In the genomic region with DNA sequence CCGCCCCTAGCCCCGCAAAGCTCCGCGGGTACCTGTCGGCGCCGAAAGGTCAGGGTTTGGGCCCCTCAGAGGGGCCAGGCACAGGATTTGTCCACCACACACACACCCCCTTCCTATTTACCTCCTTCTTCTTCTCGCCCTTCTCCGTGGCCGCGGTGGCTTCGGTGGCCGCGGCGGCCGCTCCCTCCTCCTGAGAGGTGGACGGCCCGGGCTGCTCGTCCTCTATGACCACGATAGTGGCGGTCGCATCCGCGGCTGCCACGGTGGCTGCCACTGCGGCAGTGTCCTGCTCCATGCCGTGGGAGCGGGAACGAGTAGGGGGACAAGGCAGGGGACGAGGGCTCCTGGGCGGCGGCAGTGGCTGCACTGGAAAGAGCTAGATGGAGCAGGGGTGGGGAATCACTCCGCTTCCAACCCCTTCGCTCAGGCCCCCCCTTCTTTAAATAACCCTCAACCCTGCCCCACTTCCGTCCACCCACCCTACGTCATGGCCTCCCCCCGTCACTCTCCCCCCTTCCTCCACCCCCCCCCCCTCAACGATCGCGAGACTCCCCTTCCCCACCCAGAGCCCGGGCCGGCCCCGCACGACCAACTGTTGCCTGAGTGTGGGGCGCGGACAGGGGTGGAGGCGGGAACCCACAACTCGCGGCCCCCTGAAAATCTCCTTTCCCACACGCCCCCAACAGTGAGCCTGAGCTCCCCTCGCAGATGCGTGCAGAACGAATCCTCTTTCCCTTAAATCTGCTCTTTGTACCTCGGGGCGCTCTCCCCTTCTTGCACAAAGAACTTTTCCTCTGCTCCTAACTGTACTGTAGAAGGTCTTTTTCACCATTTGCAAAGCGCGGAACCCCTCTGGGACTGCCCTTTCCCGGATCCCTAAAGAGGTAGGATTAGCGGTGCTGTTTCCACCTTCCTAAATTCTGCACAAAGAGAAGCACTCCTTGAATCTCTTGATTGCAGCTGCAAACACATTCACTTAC, we compare ENCODE assay signal across 8 cellular contexts. TPM values are rescaled to one million over a fixed set of nuclear protein-coding genes. Genes with fewer than 3 reads are reported as not detected.
A peak's percentile ranks its signal among the peaks of the same experiment; 100 is the strongest.
DNase-seq lines count a peak whose midpoint lies in the region; ATAC-seq and TF ChIP-seq lines count a peak whose summit lies in the region.

TSS of gene SMARCA1 (minus strand) at position 415 of the 980 bp plus-strand sequence. CDS start at position 295, 120 bp downstream.

- H3K4me1 ChIP-seq in CD8-positive, alpha-beta T cell (ENCODE audit: insufficient read depth, low read length): no peaks in the 10 kb centered on the region
- no peaks in the 10 kb centered on the region for H3K4me1 ChIP-seq in uterus

- peak within 1 kb of the TSS; percentile 86 for H3K4me3 Mint-ChIP-seq in CD8-positive, alpha-beta T cell
- H3K4me3 Mint-ChIP-seq in IgD-negative memory B cell: peak within 1 kb of the TSS; percentile 70 to 88 (median 76)
- H3K4me3 Mint-ChIP-seq in activated T-helper 1 cell treated with anti-CD3 and anti-CD28 coated beads, Interleukin-12 subunit alpha, Interleukin-12 subunit beta, Interleukin-2, Interleukin-4 antibody, amounts not matched to agents 30 ng/mL and 10 ng/mL and 1 ng/mL, durations not matched to agents 14 hours and 24 hours and 36 hours: peak within 1 kb of the TSS; percentile 75

- H3K27me3 Mint-ChIP-seq in CD8-positive, alpha-beta T cell (ENCODE audit: low read depth): peaks cover 2% of the 10 kb centered on the region
- peaks cover 7% of the 10 kb centered on the region for H3K27me3 Mint-ChIP-seq in IgD-negative memory B cell
- H3K27me3 Mint-ChIP-seq in activated T-helper 1 cell treated with anti-CD3 and anti-CD28 coated beads, Interleukin-12 subunit alpha, Interleukin-12 subunit beta, Interleukin-2, Interleukin-4 antibody, amounts not matched to agents 30 ng/mL and 10 ng/mL and 1 ng/mL, durations not matched to agents 14 hours and 24 hours and 36 hours (ENCODE audit: insufficient read depth): peaks cover 28% of the 10 kb centered on the region

- TF ChIP-seq CTCF in CD8-positive, alpha-beta T cell (IDR thresholded peaks at IDR 0.05): no peak
- no peak for TF ChIP-seq CTCF in uterus (IDR thresholded peaks at IDR 0.05)

- H3K4me1 Mint-ChIP-seq in CD8-positive, alpha-beta T cell (ENCODE audit: low read depth): peaks cover 8% of the 10 kb centered on the region
- H3K4me1 Mint-ChIP-seq in IgD-negative memory B cell: peaks cover 0 to 3% (median 1%) of the 10 kb centered on the region in 3 donors
- H3K4me1 Mint-ChIP-seq in activated T-helper 1 cell treated with anti-CD3 and anti-CD28 coated beads, Interleukin-12 subunit alpha, Interleukin-12 subunit beta, Interleukin-2, Interleukin-4 antibody, amounts not matched to agents 30 ng/mL and 10 ng/mL and 1 ng/mL, durations not matched to agents 14 hours and 24 hours and 36 hours (ENCODE audit: low read depth): no peaks in the 10 kb centered on the region

- peak within 1 kb of the TSS; percentile 61 for H3K4me3 ChIP-seq in CD8-positive, alpha-beta T cell (ENCODE audit: low read depth, low read length)
- peak within 1 kb of the TSS; percentile 80 to 82 for H3K4me3 ChIP-seq in uterus

- no peaks in the 10 kb centered on the region for H3K36me3 ChIP-seq in CD8-positive, alpha-beta T cell (ENCODE audit: insufficient read depth, low read length)
- no peaks in the 10 kb centered on the region for H3K36me3 ChIP-seq in uterus

- H3K36me3 Mint-ChIP-seq in CD8-positive, alpha-beta T cell: no peaks in the 10 kb centered on the region
- H3K36me3 Mint-ChIP-seq in IgD-negative memory B cell: peaks cover 2% of the 10 kb centered on the region
- H3K36me3 Mint-ChIP-seq in activated T-helper 1 cell treated with anti-CD3 and anti-CD28 coated beads, Interleukin-12 subunit alpha, Interleukin-12 subunit beta, Interleukin-2, Interleukin-4 antibody, amounts not matched to agents 30 ng/mL and 10 ng/mL and 1 ng/mL, durations not matched to agents 14 hours and 24 hours and 36 hours (ENCODE audit: low read depth): no peaks in the 10 kb centered on the region

- no peaks in the 10 kb centered on the region for H3K27me3 ChIP-seq in CD8-positive, alpha-beta T cell (ENCODE audit: insufficient read depth, low read length)
- H3K27me3 ChIP-seq in uterus: peaks cover 0 to 7% of the 10 kb centered on the region in 2 donors

- CTCF ChIA-PET in CD8-positive, alpha-beta T cell (lab: Charles Lee): no interaction called here

- intact Hi-C loops in CD8-positive, alpha-beta T cell (cut with DNase I, micrococcal nuclease): no loop called here
- intact Hi-C loops in activated T-helper 1 cell treated with anti-CD3 and anti-CD28 coated beads, Interleukin-12 subunit alpha, Interleukin-12 subunit beta, Interleukin-2, Interleukin-4 antibody, amounts not matched to agents 30 ng/mL and 10 ng/mL and 1 ng/mL, durations not matched to agents 14 hours and 24 hours and 36 hours (cut with micrococcal nuclease): no loop called here
- intact Hi-C loops in uterus (cut with DNase I; ENCODE audit: low total_unique reads): no loop called here

- POLR2A ChIA-PET in CD8-positive, alpha-beta T cell (lab: Charles Lee): no interaction called here

- peak in 2 of 7 experiments; percentile 5 to 27 for DNase-seq in CD8-positive, alpha-beta T cell
- DNase-seq in activated T-helper 1 cell treated with anti-CD3 and anti-CD28 coated beads, Interleukin-12 subunit alpha, Interleukin-12 subunit beta, Interleukin-2, Interleukin-4 antibody, amounts not matched to agents 30 ng/mL and 10 ng/mL and 1 ng/mL, durations not matched to agents 14 hours and 24 hours and 36 hours (ENCODE audit: low spot score): no peak
- DNase-seq in fibroblast of the conjunctiva (ENCODE audit: low read depth): peak; percentile 37
- peak; percentile 49 for DNase-seq in myocyte (ENCODE audit: low read depth)
- peak; percentile 44 to 60 for DNase-seq in uterus
- no peak for DNase-seq in DMS153 treated with DMSO at 0.1 percent for 48 hours (lab: John Stamatoyannopoulos, UW; ENCODE audit: unreplicated experiment)

- peak; percentile 26 for ATAC-seq in CD8-positive, alpha-beta T cell
- ATAC-seq in HG03520 (IDR thresholded peaks at IDR 0.05; ENCODE audit: unreplicated experiment): no peak

- no peak within 1 kb of the TSS for H3K27ac ChIP-seq in CD8-positive, alpha-beta T cell (ENCODE audit: low read depth, low read length)
- peak within 1 kb of the TSS; percentile 90 to 91 for H3K27ac ChIP-seq in uterus

- peak within 1 kb of the TSS; percentile 62 for H3K27ac Mint-ChIP-seq in CD8-positive, alpha-beta T cell
- H3K27ac Mint-ChIP-seq in IgD-negative memory B cell: no peak within 1 kb of the TSS
- H3K27ac Mint-ChIP-seq in activated T-helper 1 cell treated with anti-CD3 and anti-CD28 coated beads, Interleukin-12 subunit alpha, Interleukin-12 subunit beta, Interleukin-2, Interleukin-4 antibody, amounts not matched to agents 30 ng/mL and 10 ng/mL and 1 ng/mL, durations not matched to agents 14 hours and 24 hours and 36 hours: no peak within 1 kb of the TSS

- H3K9me3 Mint-ChIP-seq in CD8-positive, alpha-beta T cell: no peaks in the 10 kb centered on the region
- peaks cover 0 to 4% (median 3%) of the 10 kb centered on the region in 3 donors for H3K9me3 Mint-ChIP-seq in IgD-negative memory B cell
- H3K9me3 Mint-ChIP-seq in activated T-helper 1 cell treated with anti-CD3 and anti-CD28 coated beads, Interleukin-12 subunit alpha, Interleukin-12 subunit beta, Interleukin-2, Interleukin-4 antibody, amounts not matched to agents 30 ng/mL and 10 ng/mL and 1 ng/mL, durations not matched to agents 14 hours and 24 hours and 36 hours: no peaks in the 10 kb centered on the region

- peak in 1 of 2 donors; percentile 49 for TF ChIP-seq POLR2A in uterus (IDR thresholded peaks at IDR 0.05)

- no peaks in the 10 kb centered on the region for H3K9me3 ChIP-seq in CD8-positive, alpha-beta T cell (ENCODE audit: low read length)
- no peaks in the 10 kb centered on the region for H3K9me3 ChIP-seq in uterus

RNA-seq across cellular contexts. Expression of gene SMARCA1, which starts in this region (rescaled TPM):
- total RNA-seq in CD8-positive, alpha-beta T cell: under 1 TPM; 0.35 to 0.39 TPM
- not detected for polyA plus RNA-seq in IgD-negative memory B cell
- total RNA-seq in activated T-helper 1 cell treated with anti-CD3 and anti-CD28 coated beads, Interleukin-12 subunit alpha, Interleukin-12 subunit beta, Interleukin-2, Interleukin-4 antibody, amounts not matched to agents 30 ng/mL and 10 ng/mL and 1 ng/mL, durations not matched to agents 14 hours and 24 hours and 36 hours: not detected in 2 replicates
- 55.8 and 58.7 TPM in 2 replicates for total RNA-seq in myocyte
- polyA plus RNA-seq in myocyte (2012): 30.0 TPM
- total RNA-seq in uterus: 100 to 1,000 TPM in 1 of 4 donors, 10 to 100 TPM in 3; 35.4 to 114 (median 43.1) TPM

Comparison
In these comparisons a context has a peak if more than half of its experiments do, and no peak if none do; other contexts are left out.
1. RNA of gene SMARCA1 (total RNA-seq): 55.8 to 58.7 TPM in myocyte and 35.4 to 114 TPM in uterus; 0.35 to 0.39 TPM in CD8-positive, alpha-beta T cell and not detected in activated T-helper 1 cell treated with anti-CD3 and anti-CD28 coated beads, Interleukin-12 subunit alpha, Interleukin-12 subunit beta, Interleukin-2, Interleukin-4 antibody, amounts not matched to agents 30 ng/mL and 10 ng/mL and 1 ng/mL, durations not matched to agents 14 hours and 24 hours and 36 hours; every median in the first group is over 10 times any median in the second.
2. Peak in ATAC-seq and H3K4me3 ChIP-seq in CD8-positive, alpha-beta T cell; RNA of the gene not detected or under 1 TPM.
3. DNase-seq: peak in fibroblast of the conjunctiva (single experiment), myocyte (single experiment) and uterus (2 of 2); none in activated T-helper 1 cell treated with anti-CD3 and anti-CD28 coated beads, Interleukin-12 subunit alpha, Interleukin-12 subunit beta, Interleukin-2, Interleukin-4 antibody, amounts not matched to agents 30 ng/mL and 10 ng/mL and 1 ng/mL, durations not matched to agents 14 hours and 24 hours and 36 hours (single experiment) and DMS153 treated with DMSO at 0.1 percent for 48 hours (single experiment).
4. Peak in every context shown above with its lines, with median percentiles within 50 percentile points of each other: H3K4me3 Mint-ChIP-seq.